Comparison of ENCODE assay signal across 9 cellular contexts in the genomic region with DNA sequence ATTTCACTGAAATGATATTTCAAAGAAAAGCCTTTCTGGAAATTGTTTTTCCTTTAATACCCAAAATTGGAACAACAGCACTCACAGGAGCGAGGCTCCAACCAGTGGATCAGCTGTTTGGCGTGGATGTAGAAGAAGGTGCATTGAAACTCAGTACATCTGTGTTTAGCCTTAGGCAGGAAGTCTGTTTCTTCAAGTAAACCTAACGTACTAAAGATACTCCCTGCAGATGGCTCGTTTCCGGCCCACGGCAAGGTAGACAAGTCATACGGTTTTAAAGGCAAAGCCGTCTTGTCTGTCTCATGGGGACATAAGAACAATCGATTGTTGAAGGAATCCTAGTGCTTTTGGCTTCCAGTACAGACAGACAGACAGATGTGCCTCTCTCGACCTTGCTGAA.
DNase-seq lines count a peak whose midpoint lies in the region; TF ChIP-seq lines count a peak whose summit lies in the region.
"Had no signal": no experiment of that assay in that cellular context is flagged by ENCODE, and none has a peak within 500 bp of the region (broad histone marks: within the 10 kb centered on the region; RNA-seq: fewer than 3 reads in every experiment).

No MANE protein-coding gene starts in this region.

- TF ChIP-seq CTCF in choroid plexus epithelial cell (conservative IDR thresholded peaks at IDR 0.05; ENCODE audit: low read depth, low read length) (no peak), coronary artery (IDR thresholded peaks at IDR 0.05) (no peak)

- peak; percentile 31 for DNase-seq in stimulated activated CD4-positive, alpha-beta T cell treated with anti-CD3 and anti-CD28 coated beads, Interleukin-12 subunit alpha, Interleukin-12 subunit beta, amount 100 ng/mL, for 4 hours
- DNase-seq in stimulated activated CD4-positive, alpha-beta T cell treated with anti-CD3 and anti-CD28 coated beads, Interleukin-2, amount 100 ng/mL, for 48 hours, result no peak
- DNase-seq in NCI-H2171 treated with DMSO at 0.1 percent for 48 hours (lab: John Stamatoyannopoulos, UW) (peak; percentile 34), choroid plexus epithelial cell (ENCODE audit: low read depth) (peak; percentile 26), HuH-7.5 (ENCODE audit: low spot score) (no peak), coronary artery (ENCODE audit: low spot score) (no peak), DMS79 (lab: John Stamatoyannopoulos, UW) (no peak), COLO668 (lab: John Stamatoyannopoulos, UW; ENCODE audit: unreplicated experiment) (no peak)

- H3K27ac ChIP-seq in coronary artery, result peak overlapping the region in 1 of 2 donors; percentile 45
- H3K27ac ChIP-seq: C4-2B had no signal

- H3K4me3 ChIP-seq in choroid plexus epithelial cell (ENCODE audit: low read depth, low read length) (no peak overlapping the region), coronary artery (no peak overlapping the region)

Comparison
In these comparisons a context has a peak if more than half of its experiments do, and no peak if none do; other contexts are left out.
1. DNase-seq: peak in stimulated activated CD4-positive, alpha-beta T cell treated with anti-CD3 and anti-CD28 coated beads, Interleukin-12 subunit alpha, Interleukin-12 subunit beta, amount 100 ng/mL, for 4 hours (single experiment), NCI-H2171 treated with DMSO at 0.1 percent for 48 hours (single experiment) and choroid plexus epithelial cell (single experiment); none in stimulated activated CD4-positive, alpha-beta T cell treated with anti-CD3 and anti-CD28 coated beads, Interleukin-2, amount 100 ng/mL, for 48 hours (0 of 2), HuH-7.5 (single experiment), coronary artery (single experiment), DMS79 (single experiment) and COLO668 (single experiment).